Comparison of ENCODE assay signal across 28 cellular contexts in the genomic region with DNA sequence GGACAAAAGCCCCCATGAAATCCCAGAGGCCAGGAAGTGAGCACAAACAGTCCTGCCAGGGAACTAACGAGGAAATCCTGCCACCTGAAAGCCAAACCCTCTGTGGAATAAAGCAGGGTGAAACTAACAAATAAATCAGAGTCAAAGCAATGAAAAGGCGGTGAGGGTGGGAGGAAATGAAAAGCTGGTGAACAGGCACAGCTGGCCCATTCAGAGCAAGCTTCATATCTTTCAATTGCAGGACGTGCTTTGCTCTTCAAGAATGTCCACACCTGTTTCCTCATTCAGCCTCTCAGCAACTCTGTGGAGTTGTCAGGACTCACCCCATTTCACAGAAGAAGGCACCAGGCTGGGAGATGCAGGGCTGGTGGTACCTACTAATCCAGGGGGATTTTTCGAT.
"Had no signal": no experiment of that assay in that cellular context is flagged by ENCODE, and none has a peak within 500 bp of the region (broad histone marks: within the 10 kb centered on the region; RNA-seq: fewer than 3 reads in every experiment).

No MANE protein-coding gene starts in this region.

- H3K9me3 ChIP-seq: ascending aorta, body of pancreas, SJSA1 had no signal

- H3K4me1 ChIP-seq: ascending aorta, body of pancreas, SJSA1 had no signal

- H3K4me3 ChIP-seq: ascending aorta, body of pancreas, SJSA1 had no signal

- ATAC-seq: activated CD8-positive, alpha-beta memory T cell treated with anti-CD3 and anti-CD28 coated beads, Interleukin-2, amount 10 ng/mL, durations not matched to agents 7 days and 5 days; activated naive CD4-positive, alpha-beta T cell treated with anti-CD3 and anti-CD28 coated beads, Interleukin-2, amount 50 U/mL, for 72 hours; activated naive CD8-positive, alpha-beta T cell treated with anti-CD3 and anti-CD28 coated beads, Interleukin-2, amount 50 U/mL, for 24 hours; body of pancreas; Panc1; Right ventricle myocardium inferior; SK-N-SH treated with all-trans-retinoic acid at 6 μM for 48 hours; T-helper 17 cell; WTC11 had no signal

- H3K27me3 ChIP-seq: ascending aorta, body of pancreas had no signal

- H3K27ac ChIP-seq: ascending aorta, body of pancreas, SJSA1 had no signal

- H3K36me3 ChIP-seq: ascending aorta, SJSA1 had no signal

- DNase-seq: activated CD4-positive, alpha-beta T cell treated with anti-CD3 and anti-CD28 coated beads for 48 hours; activated CD4-positive, alpha-beta T cell treated with anti-CD3 and anti-CD28 coated beads, Interleukin-2, amount 50 U/mL, for 4 hours; activated CD4-positive, CD25-positive, alpha-beta regulatory T cell treated with anti-CD3 and anti-CD28 coated beads, Interleukin-2, amount 50 U/mL, for 72 hours; activated CD8-positive, alpha-beta memory T cell treated with anti-CD3 and anti-CD28 coated beads, Interleukin-2, amount 10 ng/mL, durations not matched to agents 7 days and 5 days; activated effector memory CD4-positive, alpha-beta T cell treated with anti-CD3 and anti-CD28 coated beads, Interleukin-2, amount 50 U/mL, for 16 hours; activated naive CD4-positive, alpha-beta T cell treated with Interleukin-2 at 50 U/mL for 16 hours; activated naive CD8-positive, alpha-beta T cell treated with anti-CD3 and anti-CD28 coated beads, Interleukin-2, amount 50 U/mL, for 24 hours; activated T-cell treated with anti-CD3 and anti-CD28 coated beads, Interleukin-2, amount 50 U/mL, for 24 hours; amniotic stem cell; body of pancreas; MM.1S; NCI-H1105; NCI-H1436; NCI-H1694 treated with DMSO at 0.1 percent for 48 hours; NCI-H446; NCI-H524; NK-92 treated with Interleukin-12 subunit alpha and Interleukin-12 subunit beta, amount 100 ng/mL, for 24 hours; OCI-M1; RPMI8226; T-helper 17 cell; T-helper 9 cell had no signal
